ENCODE assay signal across 8 cellular contexts in the genomic region with DNA sequence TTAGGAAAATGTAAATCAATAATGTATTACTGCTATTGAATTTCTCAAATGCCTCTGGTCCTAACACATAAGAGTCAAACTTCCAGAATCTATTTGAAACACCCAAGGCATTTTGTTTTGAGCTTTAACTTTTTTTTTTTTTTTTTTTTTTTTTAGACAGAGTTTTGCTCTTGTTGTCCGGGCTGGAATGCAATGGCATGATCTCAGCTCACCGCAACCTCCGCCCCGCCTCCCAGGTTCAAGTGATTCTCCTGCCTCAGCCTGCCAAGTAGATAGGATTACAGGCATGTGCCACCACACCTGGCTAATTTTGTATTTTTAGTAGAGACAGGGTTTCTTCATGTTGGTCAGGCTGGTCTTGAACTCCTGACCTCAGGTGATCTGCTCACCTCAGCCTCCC.
A peak's percentile ranks its signal among the peaks of the same experiment; 100 is the strongest.
DNase-seq lines count a peak whose midpoint lies in the region; ATAC-seq and TF ChIP-seq lines count a peak whose summit lies in the region.
"Not testable (repeated sequence)": the region's sequence is repeated elsewhere in the genome, so short reads cannot be mapped to it uniquely, and the experiment has no call there.

No MANE protein-coding gene starts in this region.

- H3K4me1 Mint-ChIP-seq in chondrocyte (ENCODE audit: low read depth), result peaks cover 49% of the 10 kb centered on the region

- not testable (repeated sequence) for H3K36me3 ChIP-seq in adipocyte (ENCODE audit: control insufficient read depth, insufficient read depth, low read length, severe bottlenecking); trophoblast cell (ENCODE audit: control insufficient read depth in 1 of 2, insufficient read depth in 2 of 2, low read length in 2 of 2); testis (ENCODE audit: low read depth, missing control alignments)

- H3K27me3 ChIP-seq in adipocyte (replicated peaks; ENCODE audit: control insufficient read depth, insufficient read depth, low read length); foreskin keratinocyte; trophoblast cell (ENCODE audit: insufficient read depth, low read length); testis: not testable (repeated sequence)

- DNase-seq in DMS 273 (lab: John Stamatoyannopoulos, UW; ENCODE audit: unreplicated experiment), result peak; percentile 30
- DNase-seq in NCI-H2171 treated with DMSO at 0.1 percent for 48 hours (lab: John Stamatoyannopoulos, UW), result peak; percentile 65
- not testable (repeated sequence) for DNase-seq in adipocyte (ENCODE audit: low read depth); chondrocyte (ENCODE audit: low spot score); testis
- DNase-seq in foreskin keratinocyte, result peak; percentile 74 to 91
- DNase-seq in left kidney (ENCODE audit: low read depth, low spot score), result peak; percentile 67
- peak; percentile 52 to 66 for DNase-seq in trophoblast cell

- not testable (repeated sequence) for H3K14ac ChIP-seq in trophoblast cell (ENCODE audit: low read length)

- TF ChIP-seq POLR2A in testis (IDR thresholded peaks at IDR 0.05), result not testable (repeated sequence)

- ATAC-seq in foreskin keratinocyte, result peak; percentile 70

- peak overlapping the region; percentile 76 for H3K4me3 ChIP-seq in adipocyte (ENCODE audit: low read length)
- not testable (repeated sequence) for H3K4me3 ChIP-seq in trophoblast cell (ENCODE audit: low read depth, low read length); testis

- not testable (repeated sequence) for H3K4ac ChIP-seq in trophoblast cell (ENCODE audit: low read depth, low read length)

- H3K4me1 ChIP-seq in adipocyte (ENCODE audit: control insufficient read depth, insufficient read depth, low read length) (peaks cover 40% of the 10 kb centered on the region), foreskin keratinocyte (peaks cover 47% of the 10 kb centered on the region), trophoblast cell (ENCODE audit: control insufficient read depth in 1 of 2, insufficient read depth in 2 of 2, low read length in 2 of 2) (peaks cover 7 to 16% of the 10 kb centered on the region in 2 experiments), testis (peaks cover 36% of the 10 kb centered on the region)

- H2BK12ac ChIP-seq in trophoblast cell (ENCODE audit: low read length), result not testable (repeated sequence)

- H3K9ac ChIP-seq in adipocyte (ENCODE audit: low read length), result peak overlapping the region; percentile 81
- not testable (repeated sequence) for H3K9ac ChIP-seq in trophoblast cell (ENCODE audit: low read length)

- not testable (repeated sequence) for H2BK120ac ChIP-seq in trophoblast cell (ENCODE audit: insufficient read depth, low read length, poor library complexity)

- not testable (repeated sequence) for H3K23ac ChIP-seq in trophoblast cell (ENCODE audit: low read length)

- not testable (repeated sequence) for H3K27me3 Mint-ChIP-seq in chondrocyte (ENCODE audit: low read depth)

- not testable (repeated sequence) for H3K9me3 ChIP-seq in adipocyte (ENCODE audit: control insufficient read depth, low read length); trophoblast cell (ENCODE audit: insufficient read depth, low read depth, low read length); testis

- H3K36me3 Mint-ChIP-seq in chondrocyte (ENCODE audit: low read depth), result not testable (repeated sequence)

- peak overlapping the region; percentile 3 for H3K4me3 Mint-ChIP-seq in chondrocyte (ENCODE audit: unreplicated experiment)

- not testable (repeated sequence) for H2AK5ac ChIP-seq in trophoblast cell (ENCODE audit: low read length)

- H4K12ac ChIP-seq in trophoblast cell (ENCODE audit: low read depth, low read length), result not testable (repeated sequence)

- not testable (repeated sequence) for H3K79me2 ChIP-seq in trophoblast cell (ENCODE audit: control insufficient read depth, insufficient read depth, low read length, poor library complexity)

- TF ChIP-seq CTCF in chondrocyte (IDR thresholded peaks at IDR 0.05); foreskin keratinocyte (conservative IDR thresholded peaks at IDR 0.05); testis (IDR thresholded peaks at IDR 0.05): not testable (repeated sequence)

- not testable (repeated sequence) for H3K4me2 ChIP-seq in trophoblast cell (ENCODE audit: low read length)

- intact Hi-C loops in testis (cut with DNase I; ENCODE audit: low total_unique reads), result not testable (repeated sequence)

- H3K27ac ChIP-seq in foreskin keratinocyte (peak overlapping the region; percentile 85), trophoblast cell (ENCODE audit: low read depth, low read length) (peak overlapping the region; percentile 70), testis (peak overlapping the region; percentile 74 to 91)

- H4K91ac ChIP-seq in trophoblast cell (ENCODE audit: low read depth, low read length), result not testable (repeated sequence)

- not testable (repeated sequence) for H4K8ac ChIP-seq in trophoblast cell (ENCODE audit: low read depth, low read length)

- not testable (repeated sequence) for H2BK5ac ChIP-seq in trophoblast cell (ENCODE audit: low read depth, low read length, poor library complexity)

- not testable (repeated sequence) for H2AFZ ChIP-seq in trophoblast cell (ENCODE audit: insufficient read depth, low read length, poor library complexity)

- not testable (repeated sequence) for H3K18ac ChIP-seq in trophoblast cell (ENCODE audit: low read length)

- peaks cover 20% of the 10 kb centered on the region for H3K79me1 ChIP-seq in trophoblast cell (ENCODE audit: low read length)

- H3K9me3 Mint-ChIP-seq in chondrocyte (ENCODE audit: low read depth), result not testable (repeated sequence)

- WGBS in trophoblast cell (ENCODE audit: extremely low coverage, insufficient coverage, insufficient read length), result no CpG with 5 or more reads among the region's 4 CpGs
- 58 to 59% methylated on average over 4 of the region's 4 CpGs for WGBS in testis, 2 donors

- peak overlapping the region; percentile 60 for H3K27ac Mint-ChIP-seq in chondrocyte (ENCODE audit: unreplicated experiment)
